Comparison of ENCODE assay signal across 23 cellular contexts in the genomic region with DNA sequence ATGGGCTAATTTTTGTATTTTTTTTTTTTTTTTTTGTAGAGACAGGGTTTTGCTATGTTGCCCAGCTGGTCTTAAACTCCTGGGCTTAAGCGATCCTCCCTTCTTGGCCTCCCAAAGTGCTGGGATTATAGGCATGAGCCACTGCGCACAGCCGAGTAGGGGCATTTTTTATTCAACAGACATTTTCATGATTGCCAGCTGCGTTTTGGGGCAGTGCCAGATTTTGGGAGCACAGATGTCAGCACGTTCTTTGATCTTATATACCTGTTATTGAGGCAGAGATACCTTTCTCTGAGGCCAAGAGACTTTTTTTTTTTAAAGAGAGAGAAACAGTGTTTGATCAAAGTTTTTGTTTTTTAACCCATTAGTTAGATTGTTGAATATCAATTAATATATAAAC.
"Had no signal": no experiment of that assay in that cellular context is flagged by ENCODE, and none has a peak within 500 bp of the region (broad histone marks: within the 10 kb centered on the region; RNA-seq: fewer than 3 reads in every experiment).

No MANE protein-coding gene starts in this region.

- DNase-seq: immature natural killer cell; kidney; left colon; left lung; lower lobe of right lung; mammary epithelial cell; mesenchymal stem cell; naive thymus-derived CD8-positive, alpha-beta T cell; nucleus accumbens; posterior cingulate gyrus; retina; right cardiac atrium; stimulated activated CD4-positive, alpha-beta T cell treated with anti-CD3 and anti-CD28 coated beads, Interleukin-12 subunit alpha, Interleukin-12 subunit beta, amount 100 ng/mL, for 4 hours; stimulated activated CD4-positive, alpha-beta T cell treated with anti-CD3 and anti-CD28 coated beads, Interleukin-15, amount 100 ng/mL, for 24 hours; stimulated activated CD4-positive, alpha-beta T cell treated with anti-CD3 and anti-CD28 coated beads, Interleukin-2, amount 100 ng/mL, for 24 hours; stimulated activated CD4-positive, alpha-beta T cell treated with anti-CD3 and anti-CD28 coated beads, Interleukin-4, amount 100 ng/mL, for 1 hour; stimulated activated naive B cell treated with anti-CD40 and anti-IgM and Interleukin-4, amounts not matched to agents 10 μg/mL and 1 μg/mL and 100 μg/mL, for 72 hours; stimulated activated naive CD8-positive, alpha-beta T cell treated with anti-CD3 and anti-CD28 coated beads, Interleukin-15, Interleukin-2, amounts not matched to agents 100 U/mL and 50 U/mL, for 24 hours; stomach; testis; thyroid gland; transverse colon; upper lobe of left lung had no signal
